1 cellular context compared by ENCODE assay signal in the genomic region with DNA sequence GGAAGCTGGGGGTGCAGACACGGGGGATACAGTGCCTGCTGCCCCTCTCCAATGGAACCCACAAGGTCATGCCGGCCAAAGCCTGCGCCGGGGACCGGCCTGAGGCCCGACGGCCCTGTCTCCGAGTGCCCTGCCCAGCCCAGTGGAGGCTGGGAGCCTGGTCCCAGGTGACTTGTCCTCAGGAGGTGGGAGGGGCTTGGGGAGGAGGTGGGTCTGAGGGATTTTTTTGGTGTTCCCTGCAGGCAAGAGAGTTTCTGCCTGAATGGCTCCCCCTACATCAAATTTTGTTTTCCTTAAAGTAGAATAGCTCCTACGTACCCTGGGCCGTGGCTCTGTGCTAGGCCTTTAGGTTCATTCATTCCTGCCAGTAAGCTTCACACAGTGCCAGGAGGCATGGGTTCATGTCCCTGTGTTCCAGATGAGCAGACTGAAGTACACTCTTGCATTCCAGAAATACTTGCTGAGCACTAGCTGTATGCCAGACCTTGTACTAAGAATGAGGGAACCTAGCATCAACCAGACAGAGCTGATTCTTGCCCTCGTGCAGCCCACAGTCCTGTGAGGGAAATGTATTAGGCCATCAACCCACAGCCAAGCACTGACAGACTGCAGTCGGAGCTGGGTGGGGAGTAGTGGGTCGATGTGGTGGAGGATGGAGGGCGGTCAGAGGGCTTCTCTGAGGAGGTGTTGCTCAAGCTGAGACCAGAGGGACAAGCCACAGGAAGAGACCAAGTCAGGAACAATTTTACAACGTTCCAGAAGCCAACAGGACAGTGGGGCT.
A peak's percentile ranks its signal among the peaks of the same experiment; 100 is the strongest.
TF ChIP-seq lines count a peak whose summit lies in the region.

No MANE protein-coding gene starts in this region.

TF ChIP-seq in H1, 55 proteins besides CTCF, POLR2A, EP300 and RAD21:
- TF ChIP-seq TEAD4 (IDR thresholded peaks at IDR 0.05; ENCODE audit: low read depth, low read length) (0 out of 2 replicates have a peak, but pooled peaks have one; percentile 35), TAF1 (IDR thresholded peaks at IDR 0.05; ENCODE audit: low read depth, low read length) (no peak)
TF ChIP-seq in H1: peak in this region for 1.
